Comparison of ENCODE assay signal across 8 cellular contexts in genomic region chr5:134845335-134845851, GRCh38. TPM values are rescaled to one million over a fixed set of nuclear protein-coding genes. Genes with fewer than 3 reads are reported as not detected.
DNase-seq lines count a peak whose midpoint lies in the region; ATAC-seq lines count a peak whose summit lies in the region.

No MANE protein-coding gene starts in this region.

- no peaks in the 10 kb centered on the region for H3K27me3 ChIP-seq in iPS DF 6.9 (ENCODE audit: control insufficient read depth, insufficient read depth, low read length)

- no peak for DNase-seq in activated T-helper 1 cell treated with anti-CD3 and anti-CD28 coated beads, Interleukin-12 subunit alpha, Interleukin-12 subunit beta, Interleukin-2, Interleukin-4 antibody, amounts not matched to agents 30 ng/mL and 10 ng/mL and 1 ng/mL, durations not matched to agents 14 hours and 24 hours and 36 hours (ENCODE audit: low spot score)
- DNase-seq in iPS DF 6.9 (ENCODE audit: low read depth, low spot score) = no peak
- no peak for DNase-seq in NCI-H187 (lab: John Stamatoyannopoulos, UW)
- no peak for DNase-seq in central memory CD4-positive, alpha-beta T cell
- DNase-seq in 8988T = no peak

- peak overlapping the region; percentile 97 for H3K4me3 Mint-ChIP-seq in activated T-helper 1 cell treated with anti-CD3 and anti-CD28 coated beads, Interleukin-12 subunit alpha, Interleukin-12 subunit beta, Interleukin-2, Interleukin-4 antibody, amounts not matched to agents 30 ng/mL and 10 ng/mL and 1 ng/mL, durations not matched to agents 14 hours and 24 hours and 36 hours
- H3K4me3 Mint-ChIP-seq in stimulated activated memory B cell treated with anti-CD40 and anti-IgM and Interleukin-4, amounts not matched to agents 10 μg/mL and 1 μg/mL and 100 μg/mL, for 72 hours = peak overlapping the region; percentile 94

- ATAC-seq in HG03045 (IDR thresholded peaks at IDR 0.05; ENCODE audit: unreplicated experiment) (peak; percentile 2), GM21576 (IDR thresholded peaks at IDR 0.05; ENCODE audit: unreplicated experiment) (no peak)
- no peak for ATAC-seq in stimulated activated memory B cell treated with anti-CD40 and anti-IgM and Interleukin-4, amounts not matched to agents 10 μg/mL and 1 μg/mL and 100 μg/mL, for 72 hours

- no CpG with 5 or more reads among the region's 12 CpGs for whole genome bisulfite sequencing in iPS DF 6.9 (ENCODE audit: insufficient coverage, insufficient read length)

- intact Hi-C loops in activated T-helper 1 cell treated with anti-CD3 and anti-CD28 coated beads, Interleukin-12 subunit alpha, Interleukin-12 subunit beta, Interleukin-2, Interleukin-4 antibody, amounts not matched to agents 30 ng/mL and 10 ng/mL and 1 ng/mL, durations not matched to agents 14 hours and 24 hours and 36 hours (cut with micrococcal nuclease) = loop anchor here (1.0 to 10.0 kb wide), 10 partner anchors 29 to 841 kb away; partner anchors contain the start of genes CAMLG, DDX46, JADE2 and SEC24A

- peaks cover 22% of the 10 kb centered on the region for H3K4me1 Mint-ChIP-seq in activated T-helper 1 cell treated with anti-CD3 and anti-CD28 coated beads, Interleukin-12 subunit alpha, Interleukin-12 subunit beta, Interleukin-2, Interleukin-4 antibody, amounts not matched to agents 30 ng/mL and 10 ng/mL and 1 ng/mL, durations not matched to agents 14 hours and 24 hours and 36 hours (ENCODE audit: low read depth)
- H3K4me1 Mint-ChIP-seq in stimulated activated memory B cell treated with anti-CD40 and anti-IgM and Interleukin-4, amounts not matched to agents 10 μg/mL and 1 μg/mL and 100 μg/mL, for 72 hours = peaks cover 36% of the 10 kb centered on the region

- no peaks in the 10 kb centered on the region for H3K27me3 Mint-ChIP-seq in activated T-helper 1 cell treated with anti-CD3 and anti-CD28 coated beads, Interleukin-12 subunit alpha, Interleukin-12 subunit beta, Interleukin-2, Interleukin-4 antibody, amounts not matched to agents 30 ng/mL and 10 ng/mL and 1 ng/mL, durations not matched to agents 14 hours and 24 hours and 36 hours (ENCODE audit: insufficient read depth)
- no peaks in the 10 kb centered on the region for H3K27me3 Mint-ChIP-seq in stimulated activated memory B cell treated with anti-CD40 and anti-IgM and Interleukin-4, amounts not matched to agents 10 μg/mL and 1 μg/mL and 100 μg/mL, for 72 hours

- H3K4me1 ChIP-seq in iPS DF 6.9 (ENCODE audit: control insufficient read depth, insufficient read depth, low read length) = no peaks in the 10 kb centered on the region

- no peaks in the 10 kb centered on the region for H3K9me3 Mint-ChIP-seq in activated T-helper 1 cell treated with anti-CD3 and anti-CD28 coated beads, Interleukin-12 subunit alpha, Interleukin-12 subunit beta, Interleukin-2, Interleukin-4 antibody, amounts not matched to agents 30 ng/mL and 10 ng/mL and 1 ng/mL, durations not matched to agents 14 hours and 24 hours and 36 hours
- H3K9me3 Mint-ChIP-seq in stimulated activated memory B cell treated with anti-CD40 and anti-IgM and Interleukin-4, amounts not matched to agents 10 μg/mL and 1 μg/mL and 100 μg/mL, for 72 hours = no peaks in the 10 kb centered on the region

- H3K27ac ChIP-seq in iPS DF 6.9 (ENCODE audit: low read length) = no peak overlapping the region

- no peaks in the 10 kb centered on the region for H3K9me3 ChIP-seq in iPS DF 6.9 (ENCODE audit: control insufficient read depth, insufficient read depth, low read length)

- H3K27ac Mint-ChIP-seq in activated T-helper 1 cell treated with anti-CD3 and anti-CD28 coated beads, Interleukin-12 subunit alpha, Interleukin-12 subunit beta, Interleukin-2, Interleukin-4 antibody, amounts not matched to agents 30 ng/mL and 10 ng/mL and 1 ng/mL, durations not matched to agents 14 hours and 24 hours and 36 hours = peak overlapping the region; percentile 97
- peak overlapping the region; percentile 97 for H3K27ac Mint-ChIP-seq in stimulated activated memory B cell treated with anti-CD40 and anti-IgM and Interleukin-4, amounts not matched to agents 10 μg/mL and 1 μg/mL and 100 μg/mL, for 72 hours

- H3K36me3 Mint-ChIP-seq in activated T-helper 1 cell treated with anti-CD3 and anti-CD28 coated beads, Interleukin-12 subunit alpha, Interleukin-12 subunit beta, Interleukin-2, Interleukin-4 antibody, amounts not matched to agents 30 ng/mL and 10 ng/mL and 1 ng/mL, durations not matched to agents 14 hours and 24 hours and 36 hours (ENCODE audit: low read depth) = peaks cover 12% of the 10 kb centered on the region
- H3K36me3 Mint-ChIP-seq in stimulated activated memory B cell treated with anti-CD40 and anti-IgM and Interleukin-4, amounts not matched to agents 10 μg/mL and 1 μg/mL and 100 μg/mL, for 72 hours = peaks cover 5% of the 10 kb centered on the region

- H3K4me3 ChIP-seq in iPS DF 6.9 (ENCODE audit: low read length) = peak overlapping the region; percentile 78; the same call in 1 of the 2 replicates

- no peaks in the 10 kb centered on the region for H3K36me3 ChIP-seq in iPS DF 6.9 (ENCODE audit: control insufficient read depth, insufficient read depth, low read length)

RNA-seq across cellular contexts. Expression of gene C5orf24, which starts 0.4 kb away (rescaled TPM):
- total RNA-seq in activated T-helper 1 cell treated with anti-CD3 and anti-CD28 coated beads, Interleukin-12 subunit alpha, Interleukin-12 subunit beta, Interleukin-2, Interleukin-4 antibody, amounts not matched to agents 30 ng/mL and 10 ng/mL and 1 ng/mL, durations not matched to agents 14 hours and 24 hours and 36 hours = 42.2 and 43.2 TPM in 2 replicates

RNA-seq across cellular contexts. Expression of gene TXNDC15, which starts 28.8 kb away (rescaled TPM):
- total RNA-seq in activated T-helper 1 cell treated with anti-CD3 and anti-CD28 coated beads, Interleukin-12 subunit alpha, Interleukin-12 subunit beta, Interleukin-2, Interleukin-4 antibody, amounts not matched to agents 30 ng/mL and 10 ng/mL and 1 ng/mL, durations not matched to agents 14 hours and 24 hours and 36 hours = 57.1 and 67.2 TPM in 2 replicates

RNA-seq across cellular contexts. Expression of gene PCBD2, which starts 59.5 kb away (rescaled TPM):
- 13.5 and 17.2 TPM in 2 replicates for total RNA-seq in activated T-helper 1 cell treated with anti-CD3 and anti-CD28 coated beads, Interleukin-12 subunit alpha, Interleukin-12 subunit beta, Interleukin-2, Interleukin-4 antibody, amounts not matched to agents 30 ng/mL and 10 ng/mL and 1 ng/mL, durations not matched to agents 14 hours and 24 hours and 36 hours
